Comparison of ENCODE assay signal across 2 cellular contexts in the genomic region with DNA sequence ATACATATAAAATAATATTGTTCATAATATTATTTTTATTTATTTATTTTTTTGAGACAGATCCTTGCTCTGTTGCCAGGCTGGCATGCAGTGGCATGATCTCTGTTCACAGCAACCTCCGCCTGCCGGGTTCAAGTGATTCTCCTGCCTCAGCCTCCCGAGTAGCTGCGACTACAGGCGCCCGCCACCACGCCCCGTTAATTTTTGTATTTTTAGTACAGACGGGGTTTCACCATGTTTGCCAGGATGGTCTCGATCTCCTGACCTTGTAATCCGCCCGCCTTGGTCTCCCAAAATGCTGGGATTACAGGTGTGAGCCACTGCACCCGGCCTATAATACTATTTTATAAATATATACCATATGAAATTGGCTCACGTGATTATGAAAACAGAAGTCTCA.
DNase-seq lines count a peak whose midpoint lies in the region; FAIRE-seq and TF ChIP-seq lines count a peak whose summit lies in the region.
"Not testable (repeated sequence)": the region's sequence is repeated elsewhere in the genome, so short reads cannot be mapped to it uniquely, and the experiment has no call there.

No MANE protein-coding gene starts in this region.

- intact Hi-C loops in kidney (cut with DNase I); posterior vena cava (cut with DNase I): not testable (repeated sequence)

- FAIRE-seq in kidney (lab: Jason Lieb, UNC) = not testable (repeated sequence)

- not testable (repeated sequence) for H3K4me1 ChIP-seq in kidney (ENCODE audit: control insufficient read depth in 1 of 2, insufficient read depth in 1 of 2, low read depth in 1 of 2, low read length in 2 of 2)

- peak; percentile 10 for DNase-seq in kidney
- peak; percentile 57 for DNase-seq in posterior vena cava (ENCODE audit: low spot score)

- H3K27ac ChIP-seq in kidney (ENCODE audit: low read depth in 2 of 2, low read length in 2 of 2) = not testable (repeated sequence)

- H3K4me3 ChIP-seq in kidney (ENCODE audit: low read length in 2 of 2) = not testable (repeated sequence)

- not testable (repeated sequence) for TF ChIP-seq CTCF in kidney (IDR thresholded peaks at IDR 0.05; ENCODE audit: borderline replicate concordance, extremely low read depth, insufficient read depth)

- H3K9ac ChIP-seq in kidney (ENCODE audit: low read length in 2 of 2) = not testable (repeated sequence)

- H3K36me3 ChIP-seq in kidney (ENCODE audit: control insufficient read depth in 1 of 2, insufficient read depth in 2 of 2, low read length in 2 of 2) = not testable (repeated sequence)

- H3K9me3 ChIP-seq in kidney (ENCODE audit: control insufficient read depth in 1 of 2, low read length in 2 of 2) = not testable (repeated sequence)
